ENCODE assay signal across 15 cellular contexts in the genomic region with DNA sequence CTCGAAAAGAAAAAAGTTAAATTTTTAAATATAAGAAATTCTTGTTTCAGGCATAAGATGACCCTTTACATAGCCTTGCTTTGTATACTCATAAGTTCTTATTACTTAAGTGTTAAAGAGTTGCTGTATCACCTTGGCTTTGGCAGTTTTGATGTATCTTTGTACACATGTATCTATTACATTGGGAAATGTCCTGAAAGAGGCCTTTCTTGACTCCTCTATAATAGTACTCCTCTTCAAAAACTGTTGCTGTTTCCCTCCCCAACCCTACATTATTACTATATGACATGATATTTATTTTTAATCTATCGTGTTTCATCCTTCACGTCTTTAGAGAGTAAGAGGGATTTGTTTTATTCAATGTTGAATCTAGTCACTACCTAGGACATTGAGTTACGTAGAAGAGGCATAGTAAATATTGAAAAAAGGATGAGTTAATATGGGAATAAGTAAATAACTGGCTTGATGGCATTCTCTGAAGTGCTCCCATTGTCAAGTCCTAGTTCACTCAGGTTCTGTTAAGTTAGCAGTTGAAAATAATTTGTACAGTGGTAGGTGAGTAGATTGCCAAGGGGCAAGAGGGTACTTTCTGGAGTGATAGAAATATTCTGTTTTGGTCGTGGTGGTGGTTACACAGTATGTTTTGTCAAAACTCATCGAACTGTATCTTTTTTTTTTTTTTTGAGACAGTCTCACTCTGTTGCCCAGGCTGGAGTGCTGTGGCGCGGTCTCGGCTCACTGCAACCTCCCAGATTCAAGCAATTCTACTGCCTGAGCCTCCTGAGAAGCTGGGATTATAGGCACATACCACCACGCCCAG. TPM values are rescaled to one million over a fixed set of nuclear protein-coding genes. Genes with fewer than 3 reads are reported as not detected.
DNase-seq lines count a peak whose midpoint lies in the region; ATAC-seq and TF ChIP-seq lines count a peak whose summit lies in the region.
"Had no signal": no experiment of that assay in that cellular context is flagged by ENCODE, and none has a peak within 500 bp of the region (broad histone marks: within the 10 kb centered on the region; RNA-seq: fewer than 3 reads in every experiment).

No MANE protein-coding gene starts in this region.

- TF ChIP-seq POLR2A in right lobe of liver (IDR thresholded peaks at IDR 0.05), result no peak
- no peak for TF ChIP-seq POLR2A in thyroid gland (IDR thresholded peaks at IDR 0.05)

- DNase-seq in natural killer cell (no peak), T-helper 17 cell (no peak), right lobe of liver (no peak), thyroid gland (peak; percentile 51 to 63), T-helper 1 cell (no peak)
- DNase-seq in natural killer cell treated with Interleukin-12 subunit alpha and Interleukin-12 subunit beta and Interleukin-15 and Interleukin-18, amount 100 ng/mL, for 72 hours (ENCODE audit: low spot score), result no peak
- DNase-seq: activated CD8-positive, alpha-beta memory T cell treated with anti-CD3 and anti-CD28 coated beads for 24 hours; activated gamma-delta T cell treated with Interleukin-2 at 50 U/mL for 16 hours; Karpas-422; NCI-H1436 treated with DMSO at 0.1 percent for 48 hours; NCI-H446 treated with DMSO at 0.1 percent for 48 hours; posterior cingulate gyrus had no signal

- H3K4me1 ChIP-seq in right lobe of liver (peaks cover 0 to 33% (median 3%) of the 10 kb centered on the region in 4 donors), thyroid gland (peaks cover 47 to 53% of the 10 kb centered on the region in 2 donors)

- no peaks in the 10 kb centered on the region for H3K27me3 ChIP-seq in right lobe of liver
- no peaks in the 10 kb centered on the region for H3K27me3 ChIP-seq in thyroid gland

- H3K27ac ChIP-seq in right lobe of liver, result peak overlapping the region in 2 of 3 donors; percentile 8 to 25
- H3K27ac ChIP-seq in thyroid gland, result peak overlapping the region; percentile 79 to 86 (median 80)

- H3K9me3 ChIP-seq in T-helper 17 cell (ENCODE audit: control insufficient read depth, low read length, poor library complexity, severe bottlenecking) (no peaks in the 10 kb centered on the region), right lobe of liver (no peaks in the 10 kb centered on the region), thyroid gland (no peaks in the 10 kb centered on the region)

- WGBS in right lobe of liver (ENCODE audit: insufficient coverage, low coverage, low lambda C conversion rate, missing lambda C conversion rate), result 46% methylated on average over 6 of the region's 10 CpGs
- 47 to 53% methylated on average over 10 of the region's 10 CpGs for WGBS in thyroid gland, 2 donors

- H3K4me1 Mint-ChIP-seq in natural killer cell (peaks cover 34 to 40% of the 10 kb centered on the region in 2 donors), T-helper 17 cell (peaks cover 18% of the 10 kb centered on the region)
- peaks cover 27 to 31% of the 10 kb centered on the region in 2 donors for H3K4me1 Mint-ChIP-seq in natural killer cell treated with Interleukin-12 subunit alpha and Interleukin-12 subunit beta and Interleukin-15 and Interleukin-18, amount 100 ng/mL, for 72 hours (ENCODE audit: low read depth in 2 of 2)

- H3K9me3 Mint-ChIP-seq in natural killer cell, result no peaks in the 10 kb centered on the region
- H3K9me3 Mint-ChIP-seq in natural killer cell treated with Interleukin-12 subunit alpha and Interleukin-12 subunit beta and Interleukin-15 and Interleukin-18, amount 100 ng/mL, for 72 hours, result no peaks in the 10 kb centered on the region
- H3K9me3 Mint-ChIP-seq: dendritic cell treated with granulocyte-macrophage colony-stimulating factor and Interleukin-4, amounts not matched to agents 40 ng/mL and 50 ng/mL, for 4 days had no signal

- H3K36me3 Mint-ChIP-seq in natural killer cell, result no peaks in the 10 kb centered on the region
- peaks cover 7% of the 10 kb centered on the region for H3K36me3 Mint-ChIP-seq in natural killer cell treated with Interleukin-12 subunit alpha and Interleukin-12 subunit beta and Interleukin-15 and Interleukin-18, amount 100 ng/mL, for 72 hours
- H3K36me3 Mint-ChIP-seq in T-helper 17 cell (ENCODE audit: low read depth), result peaks cover 1% of the 10 kb centered on the region

- H3K36me3 ChIP-seq in right lobe of liver (peaks cover 0 to 26% (median 6%) of the 10 kb centered on the region in 4 donors), thyroid gland (peaks cover 4 to 14% of the 10 kb centered on the region in 2 donors)

- H3K27ac Mint-ChIP-seq in natural killer cell, result peak overlapping the region; percentile 65 to 77
- H3K27ac Mint-ChIP-seq in natural killer cell treated with Interleukin-12 subunit alpha and Interleukin-12 subunit beta and Interleukin-15 and Interleukin-18, amount 100 ng/mL, for 72 hours, result no peak overlapping the region
- peak overlapping the region; percentile 57 for H3K27ac Mint-ChIP-seq in T-helper 17 cell
- H3K27ac Mint-ChIP-seq: dendritic cell treated with granulocyte-macrophage colony-stimulating factor and Interleukin-4, amounts not matched to agents 40 ng/mL and 50 ng/mL, for 4 days had no signal

- intact Hi-C loops in natural killer cell (cut with micrococcal nuclease) (no loop called here), right lobe of liver (cut with DNase I) (loop anchor here (10.0 kb wide), 1 partner anchor 52 kb away; no protein-coding TSS in a partner anchor), thyroid gland (cut with DNase I) (no loop called here)

- no peak for TF ChIP-seq CTCF in natural killer cell (IDR thresholded peaks at IDR 0.05)
- TF ChIP-seq CTCF in right lobe of liver (IDR thresholded peaks at IDR 0.05), result no peak
- no peak for TF ChIP-seq CTCF in thyroid gland (IDR thresholded peaks at IDR 0.05)

- H3K4me3 ChIP-seq in right lobe of liver (no peak overlapping the region), thyroid gland (replicated peaks in 1 of 3) (no peak overlapping the region)

- ATAC-seq in natural killer cell (no peak), T-helper 17 cell (peak; percentile 70), right lobe of liver (peak; percentile 53 to 76 (median 59)), HG03565 (IDR thresholded peaks at IDR 0.05; ENCODE audit: unreplicated experiment) (no peak), HG02610 (IDR thresholded peaks at IDR 0.05; ENCODE audit: unreplicated experiment) (no peak)
- no peak for ATAC-seq in natural killer cell treated with Interleukin-12 subunit alpha and Interleukin-12 subunit beta and Interleukin-15 and Interleukin-18, amount 100 ng/mL, for 72 hours

- H3K27me3 Mint-ChIP-seq in natural killer cell (ENCODE audit: low read depth in 2 of 2) (no peaks in the 10 kb centered on the region), T-helper 17 cell (no peaks in the 10 kb centered on the region)
- H3K27me3 Mint-ChIP-seq in natural killer cell treated with Interleukin-12 subunit alpha and Interleukin-12 subunit beta and Interleukin-15 and Interleukin-18, amount 100 ng/mL, for 72 hours, result no peaks in the 10 kb centered on the region
- H3K27me3 Mint-ChIP-seq: dendritic cell treated with granulocyte-macrophage colony-stimulating factor and Interleukin-4, amounts not matched to agents 40 ng/mL and 50 ng/mL, for 4 days had no signal

- H3K4me3 Mint-ChIP-seq in natural killer cell (no peak overlapping the region), T-helper 17 cell (peak overlapping the region; percentile 7)
- H3K4me3 Mint-ChIP-seq in natural killer cell treated with Interleukin-12 subunit alpha and Interleukin-12 subunit beta and Interleukin-15 and Interleukin-18, amount 100 ng/mL, for 72 hours, result no peak overlapping the region
- H3K4me3 Mint-ChIP-seq: dendritic cell treated with granulocyte-macrophage colony-stimulating factor and Interleukin-4, amounts not matched to agents 40 ng/mL and 50 ng/mL, for 4 days had no signal

RNA-seq across cellular contexts. Expression of gene THRAP3, which starts 8.2 kb away (rescaled TPM):
- 100 to 1,000 TPM in 1 of 3 donors, 10 to 100 TPM in 2; 88.6 to 110 (median 97.4) TPM for total RNA-seq in natural killer cell
- 100 to 1,000 TPM; 118 to 131 TPM for total RNA-seq in natural killer cell treated with Interleukin-12 subunit alpha and Interleukin-12 subunit beta and Interleukin-15 and Interleukin-18, amount 100 ng/mL, for 72 hours
- 10 to 100 TPM; 74.5 to 76.3 TPM for total RNA-seq in T-helper 17 cell
- total RNA-seq in right lobe of liver, result 10 to 100 TPM; 33.7 to 53.6 (median 40.7) TPM
- total RNA-seq in thyroid gland, result 100 to 1,000 TPM in 3 of 4 donors, 10 to 100 TPM in 1; 88.9 to 129 (median 115) TPM

Comparison
In these comparisons a context has a peak if more than half of its experiments do, and no peak if none do; other contexts are left out.
1. H3K27ac Mint-ChIP-seq: peak in natural killer cell (2 of 2) and T-helper 17 cell (single experiment); none in natural killer cell treated with Interleukin-12 subunit alpha and Interleukin-12 subunit beta and Interleukin-15 and Interleukin-18, amount 100 ng/mL, for 72 hours (0 of 2).
2. ATAC-seq: peak in T-helper 17 cell (single experiment) and right lobe of liver (4 of 4); none in natural killer cell (0 of 3), natural killer cell treated with Interleukin-12 subunit alpha and Interleukin-12 subunit beta and Interleukin-15 and Interleukin-18, amount 100 ng/mL, for 72 hours (0 of 2), HG03565 (single experiment) and HG02610 (single experiment).
3. DNase-seq: peak in thyroid gland (2 of 2); none in natural killer cell (single experiment), natural killer cell treated with Interleukin-12 subunit alpha and Interleukin-12 subunit beta and Interleukin-15 and Interleukin-18, amount 100 ng/mL, for 72 hours (single experiment), T-helper 17 cell (0 of 3), right lobe of liver (0 of 3) and T-helper 1 cell (0 of 5).
4. intact Hi-C loops: an anchor here in right lobe of liver (10.0 kb wide); none called in natural killer cell and thyroid gland.